In the genomic region with DNA sequence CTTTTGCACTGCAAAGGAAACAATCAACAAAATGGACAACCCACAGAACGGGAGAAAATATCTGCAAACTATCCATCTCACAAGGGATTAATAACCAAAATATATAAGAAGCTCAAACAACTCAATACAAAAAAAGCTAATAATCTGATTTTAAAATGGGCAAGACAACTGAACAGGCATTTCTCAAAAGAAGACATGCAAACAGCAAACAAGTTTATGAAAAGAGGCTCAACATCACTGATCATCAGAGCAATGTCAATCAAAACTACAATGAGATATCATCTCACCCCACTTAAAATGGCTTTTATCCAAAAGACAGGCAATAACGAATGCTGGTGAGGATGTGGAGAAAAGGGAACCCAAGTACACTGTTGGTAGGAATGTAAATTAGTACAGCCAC, we compare ENCODE assay signal across 29 cellular contexts.
"Had no signal": no experiment of that assay in that cellular context is flagged by ENCODE, and none has a peak within 500 bp of the region (broad histone marks: within the 10 kb centered on the region; RNA-seq: fewer than 3 reads in every experiment).

No MANE protein-coding gene starts in this region.

- H3K4me1 Mint-ChIP-seq: activated CD8-positive, alpha-beta memory T cell treated with anti-CD3 and anti-CD28 coated beads, Interleukin-2, amount 10 ng/mL, durations not matched to agents 7 days and 5 days; brain had no signal

- H3K27ac ChIP-seq: KMS-11, SJSA1 had no signal

- H3K27ac Mint-ChIP-seq: brain; T-helper 1 cell treated with Interleukin-12 subunit alpha and Interleukin-12 subunit beta and Interleukin-4 antibody, amounts not matched to agents 30 μg/mL and 1 μg/mL, for 36 hours had no signal

- ATAC-seq: activated CD4-positive, CD25-positive, alpha-beta regulatory T cell treated with anti-CD3 and anti-CD28 coated beads, Interleukin-2, amount 50 U/mL, for 24 hours; activated CD8-positive, alpha-beta memory T cell treated with anti-CD3 and anti-CD28 coated beads, Interleukin-2, amount 10 ng/mL, durations not matched to agents 7 days and 5 days; Panc1; SK-N-SH treated with all-trans-retinoic acid at 6 μM for 48 hours had no signal

- H3K27me3 Mint-ChIP-seq: activated CD8-positive, alpha-beta memory T cell treated with anti-CD3 and anti-CD28 coated beads, Interleukin-2, amount 10 ng/mL, durations not matched to agents 7 days and 5 days; brain had no signal

- H3K4me3 Mint-ChIP-seq: activated CD8-positive, alpha-beta memory T cell treated with anti-CD3 and anti-CD28 coated beads, Interleukin-2, amount 10 ng/mL, durations not matched to agents 7 days and 5 days; brain; T-helper 1 cell treated with Interleukin-12 subunit alpha and Interleukin-12 subunit beta and Interleukin-4 antibody, amounts not matched to agents 30 μg/mL and 1 μg/mL, for 36 hours had no signal

- H3K27me3 ChIP-seq: MG63, SJSA1 had no signal

- DNase-seq: activated CD4-positive, alpha-beta T cell treated with anti-CD3 and anti-CD28 coated beads for 4 hours; activated CD8-positive, alpha-beta memory T cell treated with anti-CD3 and anti-CD28 coated beads, Interleukin-2, amount 10 ng/mL, durations not matched to agents 7 days and 5 days; activated effector memory CD4-positive, alpha-beta T cell treated with anti-CD3 and anti-CD28 coated beads, Interleukin-2, amount 50 U/mL, for 16 hours; activated naive CD4-positive, alpha-beta T cell treated with Interleukin-2 at 50 U/mL for 16 hours; amniotic stem cell; cerebellar nuclear complex; MG63; MV-4-11; NCI-H1092 treated with DMSO at 0.1 percent for 48 hours; NCI-H1417 treated with DMSO at 0.1 percent for 48 hours; NCI-H1694; NCI-H2029; NCI-H2107; NCI-H2171 treated with DMSO at 0.1 percent for 48 hours; NCI-H226; NCI-H510A; NCI-H526 treated with DMSO at 0.1 percent for 48 hours; NCI-H82; OCI-M1; RPMI8226; SHP77; SW 1271 had no signal

- H3K9me3 ChIP-seq: SJSA1 had no signal
